Comparison of ENCODE assay signal across 18 cellular contexts in the genomic region with DNA sequence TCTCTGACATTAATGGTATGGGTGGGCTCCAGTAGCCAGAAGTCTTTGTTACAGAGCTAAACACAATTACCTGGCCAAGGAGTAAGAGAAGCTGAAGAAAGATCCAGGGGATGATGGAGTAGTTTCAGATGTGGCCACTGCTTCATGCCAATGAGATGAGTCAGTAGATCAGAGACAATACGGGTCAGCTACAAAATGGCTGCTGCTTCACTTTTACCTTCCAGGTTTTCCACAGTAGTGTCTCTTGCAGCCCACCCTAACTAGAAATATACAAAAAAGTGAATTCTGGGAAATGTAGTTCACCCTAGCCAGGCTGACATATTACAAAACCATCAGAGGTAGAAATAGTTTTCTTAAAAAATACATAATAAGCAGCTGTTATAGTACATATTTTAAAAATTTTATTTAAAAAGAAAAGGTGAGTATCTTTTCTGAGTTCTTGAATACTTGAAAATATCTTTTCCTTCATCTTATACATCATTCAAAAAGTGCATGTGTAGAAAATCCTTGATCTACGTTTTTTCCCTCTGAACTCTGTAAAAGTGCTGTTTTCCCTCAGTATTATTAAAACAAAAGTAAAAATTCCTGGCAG.
A peak's percentile ranks its signal among the peaks of the same experiment; 100 is the strongest.
DNase-seq lines count a peak whose midpoint lies in the region; FAIRE-seq and TF ChIP-seq lines count a peak whose summit lies in the region.
"Had no signal": no experiment of that assay in that cellular context is flagged by ENCODE, and none has a peak within 500 bp of the region (broad histone marks: within the 10 kb centered on the region; RNA-seq: fewer than 3 reads in every experiment).

No MANE protein-coding gene starts in this region.

- FAIRE-seq in urothelium cell line (lab: Jason Lieb, UNC) = no peak
- FAIRE-seq: astrocyte had no signal

- no peaks in the 10 kb centered on the region for H3K4me1 ChIP-seq in NT2/D1 (ENCODE audit: insufficient read depth, insufficient read length)
- H3K4me1 ChIP-seq: colonic mucosa, Peyer's patch had no signal

- H3K27me3 ChIP-seq in NT2/D1 (ENCODE audit: insufficient read depth, insufficient read length) = no peaks in the 10 kb centered on the region
- H3K27me3 ChIP-seq: colonic mucosa, Peyer's patch had no signal

- H3K4me3 ChIP-seq in NT2/D1 (ENCODE audit: insufficient read length, low read depth) (no peak overlapping the region), epithelial cell of esophagus (ENCODE audit: low read length) (no peak overlapping the region)
- H3K4me3 ChIP-seq: colonic mucosa, Peyer's patch had no signal

- no peak for TF ChIP-seq CTCF in epithelial cell of esophagus (IDR thresholded peaks at IDR 0.05; ENCODE audit: insufficient read depth, low read depth, low read length, missing control alignments)

- no peak overlapping the region for H3K9ac ChIP-seq in NT2/D1 (ENCODE audit: insufficient read length, low read depth)

- peak; percentile 6 for DNase-seq in HCEC 1CT
- peak; percentile 57 for DNase-seq in NT2/D1 (ENCODE audit: low read depth, low spot score)
- peak; percentile 46 for DNase-seq in epithelial cell of esophagus (ENCODE audit: low read depth)
- peak; percentile 61 for DNase-seq in urothelium cell line (ENCODE audit: low spot score)
- no peak for DNase-seq in NCI-H82 treated with DMSO at 0.1 percent for 48 hours (lab: John Stamatoyannopoulos, UW; ENCODE audit: unreplicated experiment)
- DNase-seq in COR-L47 (lab: John Stamatoyannopoulos, UW) = no peak
- DNase-seq in C1 segment of cervical spinal cord (lab: John Stamatoyannopoulos, UW) = no peak
- DNase-seq: activated CD8-positive, alpha-beta memory T cell treated with anti-CD3 and anti-CD28 coated beads, Interleukin-2, amount 10 ng/mL, durations not matched to agents 7 days and 5 days; colonic mucosa; DND-41; HFFc6; NCI-H2029 treated with DMSO at 0.1 percent for 48 hours; NCI-H69; Peyer's patch; stimulated activated CD4-positive, alpha-beta T cell treated with anti-CD3 and anti-CD28 coated beads, Interleukin-2, amount 100 ng/mL, for 48 hours; stimulated activated CD8-positive, alpha-beta memory T cell treated with anti-CD3 and anti-CD28 coated beads, Interleukin-4, amount 100 ng/mL, for 48 hours; T-helper 1 cell had no signal

- H3K36me3 ChIP-seq in NT2/D1 (ENCODE audit: insufficient read depth, insufficient read length, low read length) = no peaks in the 10 kb centered on the region
- H3K36me3 ChIP-seq: colonic mucosa, Peyer's patch had no signal

- peaks cover 20% of the 10 kb centered on the region for H3K9me3 ChIP-seq in NT2/D1 (ENCODE audit: insufficient read depth, low read length)
- H3K9me3 ChIP-seq: colonic mucosa, Peyer's patch had no signal

Comparison
In these comparisons a context has a peak if more than half of its experiments do, and no peak if none do; other contexts are left out.
1. DNase-seq: peak in HCEC 1CT (single experiment), NT2/D1 (single experiment), epithelial cell of esophagus (single experiment) and urothelium cell line (single experiment); none in NCI-H82 treated with DMSO at 0.1 percent for 48 hours (single experiment), COR-L47 (single experiment) and C1 segment of cervical spinal cord (0 of 14).